Comparison of ENCODE assay signal across 9 cellular contexts in the genomic region with DNA sequence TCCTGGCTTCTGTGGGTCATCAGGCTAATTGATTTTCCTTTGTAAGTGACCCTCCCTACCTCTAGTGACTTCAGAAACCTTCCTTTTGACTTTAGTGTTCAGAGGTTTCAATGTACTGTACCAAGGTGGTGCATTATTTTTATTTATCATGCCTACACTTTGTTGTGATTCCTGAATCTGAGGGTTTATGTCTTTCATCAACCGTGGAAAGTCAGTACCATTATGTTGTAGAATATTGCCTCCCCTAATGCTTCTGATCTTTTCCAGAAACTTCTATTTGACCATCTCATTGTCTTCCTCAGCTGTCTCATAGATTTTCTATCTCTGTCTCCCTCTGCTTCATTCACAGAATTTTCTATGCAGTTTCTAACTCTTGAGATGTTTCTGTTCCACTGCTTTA.
"Had no signal": no experiment of that assay in that cellular context is flagged by ENCODE, and none has a peak within 500 bp of the region (broad histone marks: within the 10 kb centered on the region; RNA-seq: fewer than 3 reads in every experiment).

No MANE protein-coding gene starts in this region.

- H3K4me1 Mint-ChIP-seq: IgD-negative memory B cell had no signal

- H3K4me3 Mint-ChIP-seq: IgD-negative memory B cell had no signal

- H3K4me3 ChIP-seq: K562 had no signal

- FAIRE-seq: HepG2, HTR-8/SVneo, K562 had no signal

- H3K4me2 ChIP-seq: KMS-11 had no signal

- H3K27ac ChIP-seq: HL-60, KMS-11 had no signal

- H3K9ac ChIP-seq: KMS-11 had no signal

- H3K27me3 Mint-ChIP-seq: IgD-negative memory B cell had no signal

- ATAC-seq: HepG2, K562 had no signal

- DNase-seq: IMR-90, KBM-7, KG1 had no signal
